ENCODE assay signal across 13 cellular contexts in genomic region chr15:69145694-69146492, GRCh38. TPM values are rescaled to one million over a fixed set of nuclear protein-coding genes. Genes with fewer than 3 reads are reported as not detected.
A peak's percentile ranks its signal among the peaks of the same experiment; 100 is the strongest.
DNase-seq lines count a peak whose midpoint lies in the region; ATAC-seq, FAIRE-seq and TF ChIP-seq lines count a peak whose summit lies in the region.
"Had no signal": no experiment of that assay in that cellular context is flagged by ENCODE, and none has a peak within 500 bp of the region (broad histone marks: within the 10 kb centered on the region; RNA-seq: fewer than 3 reads in every experiment).

No MANE protein-coding gene starts in this region.

- peaks cover 4% of the 10 kb centered on the region; the same call in 1 of the 2 replicates for H3K9me1 ChIP-seq in IMR-90 (ENCODE audit: insufficient read depth, low read length)

- H3K79me1 ChIP-seq in IMR-90 (ENCODE audit: low read depth in 1 of 2, low read length in 2 of 2) (no peaks in the 10 kb centered on the region), H1 (ENCODE audit: low read depth, low read length) (no peaks in the 10 kb centered on the region)

- H3K23me2 ChIP-seq in H1 (ENCODE audit: low read depth, low read length) = no peaks in the 10 kb centered on the region; the same call in 1 of the 2 replicates

- no TSS peak for BruUV-seq in IMR-90 (replicated peaks; lab: Mats Ljungman, UMichigan)

- no peak overlapping the region for H3K18ac ChIP-seq in IMR-90 (ENCODE audit: low read depth, low read length)
- no peak overlapping the region for H3K18ac ChIP-seq in H1 (ENCODE audit: extremely low read depth, low read length)

- no peak for TF ChIP-seq EP300 in H1 (IDR thresholded peaks at IDR 0.05; ENCODE audit: borderline replicate concordance in 1 of 2, low read depth in 2 of 2, low read length in 2 of 2)

- H4K20me1 ChIP-seq in IMR-90 (ENCODE audit: insufficient read depth, low read length) (no peaks in the 10 kb centered on the region), H1 (replicated peaks in 1 of 2; ENCODE audit: control insufficient read depth in 1 of 2, insufficient read depth in 2 of 2, low read length in 2 of 2) (no peaks in the 10 kb centered on the region)

- ATAC-seq in IMR-90 (ENCODE audit: low read depth) (peak; percentile 62), pancreas (peak in 3 of 4 donors; percentile 57 to 77 (median 62)), GM18873 (IDR thresholded peaks at IDR 0.05; ENCODE audit: low FRiP score, unreplicated experiment) (no peak)

- no peak overlapping the region for H2AK5ac ChIP-seq in IMR-90 (ENCODE audit: low read depth, low read length)
- no peak overlapping the region for H2AK5ac ChIP-seq in H1 (ENCODE audit: low read depth, low read length)

- H3K27ac ChIP-seq in IMR-90 (ENCODE audit: insufficient read depth, low read length) (no peak overlapping the region), H1 (ENCODE audit: low read depth, low read length) (no peak overlapping the region), pancreas (no peak overlapping the region)
- H3K27ac ChIP-seq: esophagus squamous epithelium, PC-9 had no signal

- H2BK120ac ChIP-seq in IMR-90 (ENCODE audit: low read depth, low read length) (no peak overlapping the region), H1 (replicated peaks; ENCODE audit: low read depth, low read length) (no peak overlapping the region)

- H2AK9ac ChIP-seq in IMR-90 (replicated peaks; ENCODE audit: low read depth, low read length, poor library complexity) = no peak overlapping the region

- H2AFZ ChIP-seq in IMR-90 (replicated peaks; ENCODE audit: low read length, poor library complexity) (no peak overlapping the region), H1 (ENCODE audit: low read length) (no peak overlapping the region)
- H2AFZ ChIP-seq: PC-9 had no signal

- H3K36me3 ChIP-seq in IMR-90 (ENCODE audit: control insufficient read depth, insufficient read depth, low read length) (no peaks in the 10 kb centered on the region), H1 (ENCODE audit: control insufficient read depth in 2 of 4, insufficient read depth in 4 of 4, low read length in 3 of 4) (no peaks in the 10 kb centered on the region), pancreas (no peaks in the 10 kb centered on the region)
- H3K36me3 ChIP-seq: esophagus squamous epithelium had no signal

- H3K79me2 ChIP-seq in H1 (ENCODE audit: control insufficient read depth in 1 of 2, insufficient read depth in 2 of 2, low read length in 2 of 2) = no peaks in the 10 kb centered on the region

- H3K4me1 ChIP-seq in IMR-90 (ENCODE audit: control insufficient read depth, insufficient read depth, low read length) (peaks cover 12% of the 10 kb centered on the region), H1 (replicated peaks in 1 of 4; ENCODE audit: control insufficient read depth in 3 of 4, insufficient read depth in 4 of 4, low read length in 3 of 4) (peaks cover 0 to 5% (median 0%) of the 10 kb centered on the region in 4 experiments; a peak in 2 of 7 replicates), pancreas (no peaks in the 10 kb centered on the region)

- TF ChIP-seq RAD21 in IMR-90 (IDR thresholded peaks at IDR 0.05; ENCODE audit: low read length) (no peak), H1 (IDR thresholded peaks at IDR 0.05 in 1 of 2, conservative IDR thresholded peaks at IDR 0.05 in 1 of 2; ENCODE audit: low read depth in 2 of 2, low read length in 2 of 2) (no peak)

- in situ Hi-C loops in IMR-90 (cut with MboI; ENCODE audit: low sequenced_read_pairs) = no loop called here

- H3K9me3 ChIP-seq in IMR-90 (ENCODE audit: control insufficient read depth, insufficient read depth, low read length) (peaks cover 2% of the 10 kb centered on the region; the same call in 1 of the 2 replicates), H1 (ENCODE audit: insufficient read depth in 2 of 2, low read depth in 1 of 2, low read length in 1 of 2) (no peaks in the 10 kb centered on the region), pancreas (no peaks in the 10 kb centered on the region)
- H3K9me3 ChIP-seq: esophagus squamous epithelium had no signal

- POLR2A ChIA-PET in IMR-90 (lab: Charles Lee; ENCODE audit: unreplicated experiment) = no interaction called here
- POLR2A ChIA-PET in H1 (lab: Charles Lee; ENCODE audit: partially characterized antibody) = interaction anchor here (1.3 to 1.5 kb wide), 2 partner anchors 15 to 71 kb away, joined by 3 to 6 read pairs; partner anchors contain the start of gene GLCE

- no peak overlapping the region for H3K23ac ChIP-seq in IMR-90 (ENCODE audit: low read depth, low read length)
- no peak overlapping the region for H3K23ac ChIP-seq in H1 (ENCODE audit: insufficient read length)

- no peak overlapping the region for H2BK12ac ChIP-seq in H1 (ENCODE audit: low read depth, low read length)

- H3K4ac ChIP-seq in IMR-90 (ENCODE audit: low read depth, low read length) (no peak overlapping the region), H1 (replicated peaks; ENCODE audit: insufficient read length, low read depth, low read length) (no peak overlapping the region)

- FAIRE-seq in H1 (lab: Jason Lieb, UNC) (peak; percentile 19), pancreas (lab: Jason Lieb, UNC) (no peak)
- FAIRE-seq: D721Med had no signal

- H2BK5ac ChIP-seq in IMR-90 (ENCODE audit: low read depth, low read length, poor library complexity, severe bottlenecking) (no peak overlapping the region), H1 (ENCODE audit: low read depth, low read length) (no peak overlapping the region)

- H3K27me3 ChIP-seq in IMR-90 (ENCODE audit: control insufficient read depth, insufficient read depth, low read length) (peaks cover 38% of the 10 kb centered on the region), H1 (replicated peaks in 1 of 4; ENCODE audit: control insufficient read depth in 3 of 4, extremely low read depth in 1 of 4, insufficient read depth in 3 of 4, low read length in 3 of 4) (no peaks in the 10 kb centered on the region; a peak in 1 of 7 replicates), pancreas (no peaks in the 10 kb centered on the region)

- no peak overlapping the region for H3K56ac ChIP-seq in IMR-90 (ENCODE audit: extremely low read depth, insufficient read depth, low read length)
- H3K56ac ChIP-seq in H1 (replicated peaks; ENCODE audit: insufficient read length, low read depth, low read length) = no peak overlapping the region

- DNase-seq in IMR-90 (peak; percentile 21), NCI-H446 (lab: John Stamatoyannopoulos, UW) (peak; percentile 63 to 81), H1 (ENCODE audit: low read depth in 1 of 2, low spot score in 2 of 2) (peak in 1 of 2 experiments; percentile 37), pancreas (no peak), SW480 (ENCODE audit: low spot score) (no peak), NCI-H2196 treated with DMSO at 0.1 percent for 48 hours (lab: John Stamatoyannopoulos, UW; ENCODE audit: unreplicated experiment) (no peak)
- DNase-seq: activated CD4-positive, alpha-beta memory T cell treated with anti-CD3 and anti-CD28 coated beads for 36 hours; esophagus squamous epithelium; MM.1S; PC-9; T-helper 2 cell had no signal

- CTCF ChIA-PET in IMR-90 (lab: Yijun Ruan, JAX) = interaction anchor here (0.7 to 1.0 kb wide), 2 partner anchors 87 to 182 kb away, joined by 3 read pairs; no protein-coding TSS in a partner anchor
- CTCF ChIA-PET in H1 (lab: Charles Lee; ENCODE audit: partially characterized antibody) = interaction anchor here (1.0 to 1.3 kb wide), 4 partner anchors 12 to 77 kb away, joined by 3 to 5 read pairs (median 3); no protein-coding TSS in a partner anchor

- H4K91ac ChIP-seq in IMR-90 (ENCODE audit: insufficient read depth, low read depth, low read length) (no peak overlapping the region), H1 (replicated peaks; ENCODE audit: insufficient read length, low read length) (no peak overlapping the region)

- H4K5ac ChIP-seq in IMR-90 (ENCODE audit: low read depth, low read length) = no peak overlapping the region
- no peak overlapping the region for H4K5ac ChIP-seq in H1 (ENCODE audit: insufficient read length, low read depth, low read length)

- no peak overlapping the region for H4K8ac ChIP-seq in IMR-90 (ENCODE audit: low read depth in 2 of 2, low read length in 2 of 2)
- H4K8ac ChIP-seq in H1 (ENCODE audit: extremely low read depth, insufficient read depth, low read length) = no peak overlapping the region

- 17% methylated on average over 2 of the region's 7 CpGs; no CpG with 5 or more reads in 1 of the 2 experiments for WGBS in IMR-90 (ENCODE audit: extremely low coverage in 2 of 2, insufficient read length in 1 of 2), 2 experiments
- WGBS in H1 (ENCODE audit: extremely low coverage in 1 of 2, insufficient coverage in 1 of 2, insufficient read length in 1 of 2, insufficient replicate concordance in 2 of 2, low coverage in 1 of 2, low lambda C conversion rate in 2 of 2, missing lambda C conversion rate in 1 of 2), 2 experiments = 81% methylated on average over 7 of the region's 7 CpGs; no CpG with 5 or more reads in 1 of the 2 experiments
- WGBS in pancreas, 2 donors = 22 to 28% methylated on average over 7 of the region's 7 CpGs

- TF ChIP-seq CTCF in IMR-90 (conservative IDR thresholded peaks at IDR 0.05; ENCODE audit: low read depth, low read length) = no peak
- no peak for TF ChIP-seq CTCF in H1 (IDR thresholded peaks at IDR 0.05; ENCODE audit: control extremely low read depth in 1 of 3, insufficient read depth in 1 of 3, low read depth in 1 of 3, low read length in 3 of 3)
- no peak for TF ChIP-seq CTCF in pancreas (IDR thresholded peaks at IDR 0.05)

- H2BK15ac ChIP-seq in IMR-90 (ENCODE audit: low read depth, low read length) = no peak overlapping the region
- no peak overlapping the region for H2BK15ac ChIP-seq in H1 (ENCODE audit: low read length)

- no peak overlapping the region for H2BK20ac ChIP-seq in IMR-90 (ENCODE audit: low read depth, low read length)
- H2BK20ac ChIP-seq in H1 (ENCODE audit: low read length) = no peak overlapping the region

- H3K9ac ChIP-seq in IMR-90 (ENCODE audit: low read depth, low read length) (no peak overlapping the region), H1 (replicated peaks in 1 of 4; ENCODE audit: extremely low read depth in 1 of 4, low read depth in 3 of 4, low read length in 3 of 4) (no peak overlapping the region)

- no peak for TF ChIP-seq POLR2A in IMR-90 (IDR thresholded peaks at IDR 0.05; ENCODE audit: low read depth, low read length)
- no peak for TF ChIP-seq POLR2A in H1 (IDR thresholded peaks at IDR 0.05; ENCODE audit: control extremely low read depth in 1 of 2, low read depth in 2 of 2, low read length in 2 of 2)

- dilution Hi-C loops in IMR-90 (cut with HindIII; ENCODE audit: low sequenced_read_pairs, unreplicated experiment) = no loop called here

- H3K4me2 ChIP-seq in IMR-90 (ENCODE audit: low read depth, low read length) (peak overlapping the region; percentile 52; the same call in 1 of the 2 replicates), H1 (ENCODE audit: insufficient read depth in 1 of 2, low read depth in 2 of 2, low read length in 2 of 2) (no peak overlapping the region)
- H3K4me2 ChIP-seq: PC-9 had no signal

- intact Hi-C loops in IMR-90 (cut with micrococcal nuclease) = no loop called here
- intact Hi-C loops in pancreas (cut with DNase I) = no loop called here

- H3K14ac ChIP-seq in IMR-90 (replicated peaks; ENCODE audit: low read depth, low read length) = no peak overlapping the region
- no peak overlapping the region for H3K14ac ChIP-seq in H1 (ENCODE audit: insufficient read length)

- no peak overlapping the region for H3K4me3 ChIP-seq in IMR-90 (ENCODE audit: insufficient read depth, low read depth, low read length)
- H3K4me3 ChIP-seq in H1 (ENCODE audit: extremely low read depth in 1 of 4, insufficient read depth in 2 of 4, low read depth in 3 of 4, low read length in 4 of 4) = no peak overlapping the region
- H3K4me3 ChIP-seq in pancreas = no peak overlapping the region
- H3K4me3 ChIP-seq: esophagus squamous epithelium, PC-9 had no signal

RNA-seq across cellular contexts. Expression of gene GLCE, which starts 14.5 kb away (rescaled TPM):
- total RNA-seq in IMR-90 (2012; rRNA removed) (29.6 and 38.0 TPM in 2 replicates), pancreas (10 to 100 TPM in 1 of 6 donors, 1 to 10 TPM in 5; 4.3 to 10.8 (median 5.9) TPM)
- polyA plus RNA-seq in IMR-90 (2012; rRNA removed) (14.1 and 15.3 TPM in 2 replicates), H1 (2011; rRNA removed) (8.4 and 22.7 TPM in 2 replicates), pancreas (1 to 10 TPM; 2.7 to 7.5 TPM)
- polyA plus RNA-seq in IMR-90 (2012; cell fraction: cytosol; rRNA removed) = 4.0 and 5.7 TPM in 2 replicates
- polyA plus RNA-seq in IMR-90 (2012; cell fraction: nucleus; rRNA removed; ENCODE audit: low replicate concordance) = 1.5 and 12.9 TPM in 2 replicates
- total RNA-seq in H1 (2021; fragmentation: NEBNext Ultra II Directional; extraction: Animal tissue kit (Norgen Biotek cat#: 25700)) = 16.2 and 17.1 TPM in 2 replicates
- 15.1 TPM for polyA plus RNA-seq in H1 (2011; cell fraction: cytosol; rRNA removed)
- 8.8 TPM for polyA plus RNA-seq in H1 (2011; cell fraction: nucleus; rRNA removed)
- polyA plus RNA-seq in H1 (2012, experiment 1 of 2) = 17.3 to 22.2 TPM (median 19.5 TPM) in 4 replicates
- polyA plus RNA-seq in H1 (2012, experiment 2 of 2) = 3.2 TPM
- polyA plus RNA-seq in H1 (2013, experiment 1 of 2) = 10.6 TPM
- 10.5 TPM for polyA plus RNA-seq in H1 (2013, experiment 2 of 2)
- 23.8 and 45.2 TPM in 2 replicates for polyA minus RNA-seq in H1 (2011; rRNA and poly(A)+ RNA removed)
- 13.1 TPM for polyA minus RNA-seq in H1 (2011; cell fraction: cytosol; rRNA and poly(A)+ RNA removed)
- 22.8 TPM for polyA minus RNA-seq in H1 (2011; cell fraction: nucleus; rRNA and poly(A)+ RNA removed)

Comparison
In these comparisons a context has a peak if more than half of its experiments do, and no peak if none do; other contexts are left out.
1. DNase-seq: peak in IMR-90 (single experiment) and NCI-H446 (2 of 2); none in pancreas (0 of 6), SW480 (single experiment) and NCI-H2196 treated with DMSO at 0.1 percent for 48 hours (single experiment).